In the genomic region with DNA sequence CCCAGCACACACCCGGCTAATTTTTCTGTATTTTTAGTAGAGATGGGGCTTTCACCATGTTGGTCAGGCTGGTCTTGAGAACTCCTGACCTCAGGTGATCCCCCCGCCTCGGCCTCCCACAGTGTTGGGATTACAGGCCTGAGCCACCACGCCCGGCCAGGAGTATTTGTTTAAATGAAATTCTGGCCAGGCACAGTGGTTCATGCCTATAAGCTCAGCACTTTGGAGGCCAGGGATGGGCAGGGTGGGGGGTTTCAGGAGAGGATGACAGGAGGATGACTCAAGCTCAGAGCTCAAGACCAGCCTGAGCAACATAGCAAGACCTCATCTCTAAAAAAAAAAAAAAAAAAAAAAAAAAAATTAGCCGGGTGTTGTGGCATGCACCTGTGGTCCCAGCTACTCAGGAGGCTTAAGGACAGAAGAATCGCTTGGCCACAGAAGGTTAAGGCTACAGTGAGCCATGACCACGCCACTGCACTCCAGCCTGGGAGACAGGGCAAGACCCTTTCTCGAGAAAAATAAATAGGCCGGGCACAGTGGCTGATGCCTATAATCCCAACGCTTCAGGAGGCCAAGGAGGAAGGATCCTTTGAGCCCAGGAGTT, we compare ENCODE assay signal across 11 cellular contexts. TPM values are rescaled to one million over a fixed set of nuclear protein-coding genes. Genes with fewer than 3 reads are reported as not detected.
DNase-seq lines count a peak whose midpoint lies in the region; ATAC-seq, FAIRE-seq and TF ChIP-seq lines count a peak whose summit lies in the region.
"Had no signal": no experiment of that assay in that cellular context is flagged by ENCODE, and none has a peak within 500 bp of the region (broad histone marks: within the 10 kb centered on the region; RNA-seq: fewer than 3 reads in every experiment).

No MANE protein-coding gene starts in this region.

- H3K4me3 ChIP-seq in GM23248 (no peak overlapping the region), RWPE2 (ENCODE audit: severe bottlenecking) (no peak overlapping the region), fibroblast of lung (replicated peaks in 1 of 4; ENCODE audit: control extremely low read depth in 1 of 4, insufficient read depth in 1 of 4, low read depth in 3 of 4, low read length in 4 of 4) (no peak overlapping the region)
- H3K4me3 ChIP-seq: smooth muscle cell had no signal

- H3K9me2 ChIP-seq in GM23248 (ENCODE audit: insufficient read depth): no peaks in the 10 kb centered on the region

- no peaks in the 10 kb centered on the region for H3K9me3 ChIP-seq in GM23248 (ENCODE audit: low read depth)
- no peaks in the 10 kb centered on the region for H3K9me3 ChIP-seq in RWPE2 (ENCODE audit: severe bottlenecking)
- no peaks in the 10 kb centered on the region for H3K9me3 ChIP-seq in fibroblast of lung (ENCODE audit: control insufficient read depth, insufficient read depth, low read depth, low read length)

- no peak for FAIRE-seq in HTR-8/SVneo (lab: Jason Lieb, UNC)

- ATAC-seq in RWPE2 (ENCODE audit: low read depth) (peak; percentile 89), GM21825 (IDR thresholded peaks at IDR 0.05; ENCODE audit: unreplicated experiment) (no peak)
- ATAC-seq in stimulated activated effector memory CD8-positive, alpha-beta T cell treated with anti-CD3 and anti-CD28 coated beads, Interleukin-12 subunit alpha, Interleukin-12 subunit beta, amount 100 ng/mL, for 72 hours: peak; percentile 58

- in situ Hi-C loops in GM23248 (cut with MboI): no loop called here

- no peak for TF ChIP-seq CTCF in RWPE2 (IDR thresholded peaks at IDR 0.05; ENCODE audit: poor library complexity, severe bottlenecking)
- no peak for TF ChIP-seq CTCF in fibroblast of lung (conservative IDR thresholded peaks at IDR 0.05 in 1 of 2, IDR thresholded peaks at IDR 0.05 in 1 of 2; ENCODE audit: low read depth in 1 of 2, low read length in 2 of 2)

- H3K4me1 ChIP-seq in GM23248 (ENCODE audit: insufficient read depth) (peaks cover 23% of the 10 kb centered on the region), RWPE2 (ENCODE audit: insufficient read depth, poor library complexity, severe bottlenecking) (peaks cover 22% of the 10 kb centered on the region), fibroblast of lung (ENCODE audit: control insufficient read depth, extremely low read depth, insufficient read depth, low read length) (peaks cover 7% of the 10 kb centered on the region)

- no peaks in the 10 kb centered on the region for H4K20me1 ChIP-seq in GM23248 (ENCODE audit: insufficient read depth)
- H4K20me1 ChIP-seq in fibroblast of lung (ENCODE audit: control insufficient read depth, extremely low read depth, insufficient read depth, low read length): no peaks in the 10 kb centered on the region

- no peak overlapping the region for H3K27ac Mint-ChIP-seq in stimulated activated effector memory CD8-positive, alpha-beta T cell treated with anti-CD3 and anti-CD28 coated beads, Interleukin-12 subunit alpha, Interleukin-12 subunit beta, amount 100 ng/mL, for 72 hours

- H3F3A ChIP-seq in GM23248 (ENCODE audit: insufficient read depth): peaks cover 23% of the 10 kb centered on the region

- H3K36me3 ChIP-seq in GM23248 (ENCODE audit: low read depth) (no peaks in the 10 kb centered on the region), RWPE2 (ENCODE audit: low read depth) (peaks cover 6% of the 10 kb centered on the region; the same call in 1 of the 2 replicates), fibroblast of lung (ENCODE audit: control insufficient read depth, insufficient read depth, low read length) (peaks cover 8% of the 10 kb centered on the region)

- no peak overlapping the region for H3K4me3 Mint-ChIP-seq in stimulated activated effector memory CD8-positive, alpha-beta T cell treated with anti-CD3 and anti-CD28 coated beads, Interleukin-12 subunit alpha, Interleukin-12 subunit beta, amount 100 ng/mL, for 72 hours
- H3K4me3 Mint-ChIP-seq: activated T-cell treated with anti-CD3 and anti-CD28 coated beads, Interleukin-2, amount 50 U/mL, for 4 hours had no signal

- peak overlapping the region; percentile 66 for H3K27ac ChIP-seq in GM23248
- peak overlapping the region; percentile 52 for H3K27ac ChIP-seq in RWPE2 (ENCODE audit: poor library complexity, severe bottlenecking)
- peak overlapping the region; percentile 43 for H3K27ac ChIP-seq in fibroblast of lung (ENCODE audit: insufficient read depth, low read length)

- H3K27me3 ChIP-seq in GM23248 (replicated peaks; ENCODE audit: insufficient read depth): no peaks in the 10 kb centered on the region
- H3K27me3 ChIP-seq in RWPE2 (ENCODE audit: insufficient read depth, poor library complexity, severe bottlenecking): no peaks in the 10 kb centered on the region
- H3K27me3 ChIP-seq in fibroblast of lung (ENCODE audit: control insufficient read depth, insufficient read depth, low read length): no peaks in the 10 kb centered on the region

- H3K9ac ChIP-seq in GM23248 (peak overlapping the region; percentile 63; the same call in 1 of the 2 replicates), fibroblast of lung (ENCODE audit: insufficient read depth, low read length) (no peak overlapping the region)

- peak overlapping the region; percentile 57 for H3K4me2 ChIP-seq in GM23248 (ENCODE audit: unreplicated experiment)
- no peak overlapping the region for H3K4me2 ChIP-seq in fibroblast of lung (ENCODE audit: extremely low read depth, insufficient read depth, low read length)
- H3K4me2 ChIP-seq: smooth muscle cell had no signal

- no peaks in the 10 kb centered on the region for H3K4me1 Mint-ChIP-seq in stimulated activated effector memory CD8-positive, alpha-beta T cell treated with anti-CD3 and anti-CD28 coated beads, Interleukin-12 subunit alpha, Interleukin-12 subunit beta, amount 100 ng/mL, for 72 hours

- peaks cover 26% of the 10 kb centered on the region for H3K36me3 Mint-ChIP-seq in stimulated activated effector memory CD8-positive, alpha-beta T cell treated with anti-CD3 and anti-CD28 coated beads, Interleukin-12 subunit alpha, Interleukin-12 subunit beta, amount 100 ng/mL, for 72 hours

- DNase-seq in GM23248 (peak; percentile 92), RWPE2 (ENCODE audit: low spot score) (peak; percentile 91), fibroblast of lung (ENCODE audit: low read depth in 2 of 2) (peak; percentile 23 to 93), HuH-7.5 (ENCODE audit: low spot score) (no peak), HTR-8/SVneo (ENCODE audit: insufficient read length, low spot score) (no peak)
- DNase-seq in stimulated activated effector memory CD8-positive, alpha-beta T cell treated with anti-CD3 and anti-CD28 coated beads, Interleukin-12 subunit alpha, Interleukin-12 subunit beta, amount 100 ng/mL, for 72 hours (ENCODE audit: low spot score in 2 of 2): no peak
- DNase-seq: activated T-cell treated with anti-CD3 and anti-CD28 coated beads, Interleukin-2, amount 50 U/mL, for 4 hours; cerebellar nuclear complex had no signal

- 43 to 45% methylated on average over 10 to 11 of the region's 11 CpGs for WGBS in GM23248 (ENCODE audit: low coverage in 1 of 2, low lambda C conversion rate in 2 of 2, missing lambda C conversion rate in 2 of 2), 2 experiments

- no peaks in the 10 kb centered on the region for H3K9me3 Mint-ChIP-seq in stimulated activated effector memory CD8-positive, alpha-beta T cell treated with anti-CD3 and anti-CD28 coated beads, Interleukin-12 subunit alpha, Interleukin-12 subunit beta, amount 100 ng/mL, for 72 hours
- H3K9me3 Mint-ChIP-seq: activated T-cell treated with anti-CD3 and anti-CD28 coated beads, Interleukin-2, amount 50 U/mL, for 4 hours had no signal

- H3K79me2 ChIP-seq in GM23248 (ENCODE audit: insufficient read depth): no peaks in the 10 kb centered on the region
- H3K79me2 ChIP-seq in fibroblast of lung (ENCODE audit: control insufficient read depth, insufficient read depth, low read length): no peaks in the 10 kb centered on the region

- no peak overlapping the region for H2AFZ ChIP-seq in GM23248
- H2AFZ ChIP-seq in fibroblast of lung (ENCODE audit: low read length): no peak overlapping the region

RNA-seq across cellular contexts. Expression of a gene that starts 8.2 kb away (rescaled TPM):
- not detected in 2 replicates for total RNA-seq in GM23248 (2014; rRNA removed; shearing (Covaris generic))
- polyA plus RNA-seq in GM23248 (2016; fragmentation: Nextera tagmentation; extraction: Ambion mirVana): not detected in 2 replicates
- 0.17 TPM in 1 of 2 replicates, not detected in the other for total RNA-seq in fibroblast of lung
- polyA plus RNA-seq in fibroblast of lung: 0.08 TPM in 1 of 2 replicates, not detected in the other
- polyA plus RNA-seq in fibroblast of lung (2012): 0.15 and 0.21 TPM in 2 replicates
- not detected in 2 replicates for polyA minus RNA-seq in fibroblast of lung (ENCODE audit: low replicate concordance)
- total RNA-seq: activated T-cell treated with anti-CD3 and anti-CD28 coated beads, Interleukin-2, amount 50 U/mL, for 4 hours had no signal

RNA-seq across cellular contexts. Expression of a gene that starts 25.2 kb away (rescaled TPM):
- total RNA-seq in GM23248 (2014; rRNA removed; shearing (Covaris generic)): 362 and 401 TPM in 2 replicates
- polyA plus RNA-seq in GM23248 (2016; fragmentation: Nextera tagmentation; extraction: Ambion mirVana) (412 and 438 TPM in 2 replicates), fibroblast of lung (101 and 129 TPM in 2 replicates)
- total RNA-seq in fibroblast of lung: 130 and 137 TPM in 2 replicates
- 179 and 237 TPM in 2 replicates for polyA plus RNA-seq in fibroblast of lung (2012)
- 127 and 321 TPM in 2 replicates for polyA minus RNA-seq in fibroblast of lung (ENCODE audit: low replicate concordance)

RNA-seq across cellular contexts. Expression of a gene that starts 26.8 kb away (rescaled TPM):
- total RNA-seq in GM23248 (2014; rRNA removed; shearing (Covaris generic)): not detected in 2 replicates
- polyA plus RNA-seq in GM23248 (2016; fragmentation: Nextera tagmentation; extraction: Ambion mirVana): not detected in 2 replicates
- total RNA-seq in fibroblast of lung: 0.51 and 0.83 TPM in 2 replicates
- polyA plus RNA-seq in fibroblast of lung: 0.10 and 0.28 TPM in 2 replicates
- polyA plus RNA-seq in fibroblast of lung (2012): 0.19 and 0.24 TPM in 2 replicates
- 0.63 TPM in 1 of 2 replicates, not detected in the other for polyA minus RNA-seq in fibroblast of lung (ENCODE audit: low replicate concordance)
- total RNA-seq: G401, smooth muscle cell had no signal

RNA-seq across cellular contexts. Expression of a gene that starts 29.3 kb away (rescaled TPM):
- total RNA-seq in GM23248 (2014; rRNA removed; shearing (Covaris generic)): 106 and 119 TPM in 2 replicates
- polyA plus RNA-seq in GM23248 (2016; fragmentation: Nextera tagmentation; extraction: Ambion mirVana) (92.7 and 97.3 TPM in 2 replicates), fibroblast of lung (70.1 and 90.3 TPM in 2 replicates)
- 106 and 194 TPM in 2 replicates for total RNA-seq in fibroblast of lung
- polyA plus RNA-seq in fibroblast of lung (2012): 213 and 301 TPM in 2 replicates
- 129 and 283 TPM in 2 replicates for polyA minus RNA-seq in fibroblast of lung (ENCODE audit: low replicate concordance)

RNA-seq across cellular contexts. Expression of a gene that starts 39.8 kb away (rescaled TPM):
- 2,276 and 2,848 TPM in 2 replicates for total RNA-seq in GM23248 (2014; rRNA removed; shearing (Covaris generic))
- polyA plus RNA-seq in GM23248 (2016; fragmentation: Nextera tagmentation; extraction: Ambion mirVana): 8,171 and 8,242 TPM in 2 replicates
- 6,440 and 8,266 TPM in 2 replicates for total RNA-seq in fibroblast of lung
- polyA plus RNA-seq in fibroblast of lung: 1,844 and 2,689 TPM in 2 replicates
- polyA plus RNA-seq in fibroblast of lung (2012): 6,095 and 7,901 TPM in 2 replicates
- 6,558 and 6,655 TPM in 2 replicates for polyA minus RNA-seq in fibroblast of lung (ENCODE audit: low replicate concordance)

Comparison
In these comparisons a context has a peak if more than half of its experiments do, and no peak if none do; other contexts are left out.
1. DNase-seq: peak in GM23248 (single experiment), RWPE2 (single experiment) and fibroblast of lung (2 of 2); none in stimulated activated effector memory CD8-positive, alpha-beta T cell treated with anti-CD3 and anti-CD28 coated beads, Interleukin-12 subunit alpha, Interleukin-12 subunit beta, amount 100 ng/mL, for 72 hours (0 of 2), HuH-7.5 (single experiment) and HTR-8/SVneo (single experiment).
2. Peak in every context shown above with its lines, with median percentiles within 50 percentile points of each other: H3K27ac ChIP-seq.